Comparison of ENCODE assay signal across 25 cellular contexts in the genomic region with DNA sequence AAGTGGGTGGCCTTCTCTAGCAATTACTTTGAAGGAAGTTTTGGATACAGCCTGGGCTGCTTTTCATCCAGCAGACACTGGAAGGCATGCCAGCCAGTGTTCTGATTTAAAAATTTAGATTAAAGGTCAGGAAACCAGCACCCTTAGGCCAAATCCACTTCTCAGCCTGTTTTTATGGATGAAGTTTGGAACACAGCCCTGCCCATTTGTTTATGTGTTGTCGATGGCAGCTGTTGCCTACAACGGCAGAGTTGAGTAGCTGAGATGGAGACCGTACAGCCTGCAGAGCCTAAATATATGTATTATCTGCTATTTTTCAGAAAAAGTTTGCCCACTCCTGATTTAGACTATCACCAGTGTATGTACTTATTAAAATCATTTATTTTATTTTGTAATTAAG.
"Had no signal": no experiment of that assay in that cellular context is flagged by ENCODE, and none has a peak within 500 bp of the region (broad histone marks: within the 10 kb centered on the region; RNA-seq: fewer than 3 reads in every experiment).

No MANE protein-coding gene starts in this region.

- H2AFZ ChIP-seq: neural progenitor cell, parathyroid adenoma had no signal

- H3K9ac ChIP-seq: neural progenitor cell, parathyroid adenoma had no signal

- H3K9me3 ChIP-seq: heart left ventricle, lower lobe of right lung, psoas muscle, sigmoid colon, tibial nerve had no signal

- DNase-seq: activated B cell treated with CpG ODN at 0.5 μM for 24 hours; activated CD4-positive, alpha-beta T cell treated with anti-CD3 and anti-CD28 coated beads for 36 hours; activated CD8-positive, alpha-beta memory T cell treated with anti-CD3 and anti-CD28 coated beads, Interleukin-2, amount 10 ng/mL, durations not matched to agents 7 days and 5 days; activated CD8-positive, alpha-beta T cell treated with anti-CD3 and anti-CD28 coated beads, Interleukin-2, amount 10 ng/mL, durations not matched to agents 7 days and 5 days; activated naive CD8-positive, alpha-beta T cell treated with anti-CD3 and anti-CD28 coated beads, Interleukin-2, amount 50 U/mL, for 24 hours; activated T-cell treated with anti-CD3 and anti-CD28 coated beads, Interleukin-2, amount 50 U/mL, for 48 hours; amygdala; caudate nucleus; foreskin keratinocyte; heart left ventricle; hypothalamus; immature natural killer cell; lower lobe of right lung; mesenchymal stem cell; natural killer cell; occipital lobe; psoas muscle; sigmoid colon; stimulated activated CD4-positive, alpha-beta T cell treated with anti-CD3 and anti-CD28 coated beads, Interleukin-15, amount 100 ng/mL, for 24 hours; stimulated activated CD4-positive, alpha-beta T cell treated with anti-CD3 and anti-CD28 coated beads, Interleukin-2, amount 100 ng/mL, for 24 hours; stimulated activated naive B cell treated with anti-CD40 and anti-IgM and Interleukin-4, amounts not matched to agents 10 μg/mL and 1 μg/mL and 100 μg/mL, for 72 hours; T-helper 2 cell had no signal

- H3K79me2 ChIP-seq: parathyroid adenoma had no signal

- H3K4me2 ChIP-seq: neural progenitor cell had no signal

- H3K27me3 ChIP-seq: foreskin keratinocyte, heart left ventricle, neural progenitor cell, sigmoid colon, tibial nerve had no signal

- H3K4me1 ChIP-seq: foreskin keratinocyte, parathyroid adenoma, psoas muscle, tibial nerve had no signal

- H3K27ac ChIP-seq: foreskin keratinocyte, heart left ventricle, lower lobe of right lung, neural progenitor cell, parathyroid adenoma, psoas muscle, sigmoid colon, tibial nerve had no signal

- H3K4me3 ChIP-seq: heart left ventricle, lower lobe of right lung, neural progenitor cell, psoas muscle, sigmoid colon, tibial nerve had no signal

- H3K36me3 ChIP-seq: heart left ventricle, lower lobe of right lung, neural progenitor cell, sigmoid colon, tibial nerve had no signal
